ENCODE assay signal across 1 cellular context in the genomic region with DNA sequence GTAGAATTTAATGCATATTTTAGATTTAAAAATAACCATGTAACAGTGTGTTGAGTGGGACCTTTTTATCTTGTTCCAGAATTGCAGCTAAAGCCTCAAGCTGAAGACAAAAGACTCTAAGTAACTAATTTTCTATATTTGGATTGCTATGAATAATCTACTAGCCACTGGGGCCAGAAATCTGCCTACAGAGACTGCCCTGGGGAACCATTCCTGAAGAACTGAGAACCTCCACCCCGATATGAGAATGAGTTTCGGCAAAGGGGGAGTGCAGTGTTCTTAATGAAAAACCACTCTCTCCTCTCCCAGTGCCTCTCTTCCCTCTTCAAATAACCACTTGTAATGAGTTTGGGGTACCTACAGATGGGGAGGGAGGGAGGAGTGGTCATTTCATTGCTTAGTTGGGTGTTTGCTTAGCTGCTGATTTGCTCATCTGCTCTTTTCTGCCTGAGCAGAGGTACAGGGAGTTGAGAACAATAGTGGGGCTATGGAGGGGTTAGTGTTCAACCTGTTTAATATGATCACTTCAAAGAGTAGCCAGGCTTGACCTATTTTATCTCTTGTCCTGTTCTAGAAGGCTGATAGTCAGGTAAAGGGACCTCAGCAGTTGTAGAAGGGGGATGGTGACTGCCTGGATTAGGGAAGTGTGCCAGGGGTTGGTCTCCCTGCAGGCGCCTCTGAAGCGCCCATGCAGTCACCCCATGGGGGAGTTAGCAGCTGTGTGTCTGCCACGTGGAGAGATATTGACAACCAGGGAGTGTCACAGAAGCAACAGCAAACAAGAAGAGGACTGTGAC.
TF ChIP-seq lines count a peak whose summit lies in the region.

No MANE protein-coding gene starts in this region.

TF ChIP-seq in HepG2, 621 proteins besides CTCF, POLR2A, EP300 and RAD21 (continued from another document):
- TF ChIP-seq, protein P1, sequence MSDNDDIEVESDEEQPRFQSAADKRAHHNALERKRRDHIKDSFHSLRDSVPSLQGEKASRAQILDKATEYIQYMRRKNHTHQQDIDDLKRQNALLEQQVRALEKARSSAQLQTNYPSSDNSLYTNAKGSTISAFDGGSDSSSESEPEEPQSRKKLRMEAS (IDR thresholded peaks at IDR 0.05), result peak; percentile 78
- TF ChIP-seq MNT (IDR thresholded peaks at IDR 0.05), result peak; percentile 67
- TF ChIP-seq PAXIP1 (CRISPR knock-in tag; conservative IDR thresholded peaks at IDR 0.05), result 0 out of 2 replicates have a peak, but pooled peaks have one; percentile 26
- TF ChIP-seq HNRNPL (IDR thresholded peaks at IDR 0.05; ENCODE audit: low read depth, low read length), result no peak
- peak; percentile 44; the same call in 1 of the 2 replicates for TF ChIP-seq ZNF687 (CRISPR knock-in tag; IDR thresholded peaks at IDR 0.05)
- no peak for TF ChIP-seq SOX13 (IDR thresholded peaks at IDR 0.05)
- peak in 1 of 2 experiments; percentile 59; a peak in 1 of 4 replicates for TF ChIP-seq SOX13 (CRISPR knock-in tag; conservative IDR thresholded peaks at IDR 0.05 in 1 of 2, IDR thresholded peaks at IDR 0.05 in 1 of 2)
- TF ChIP-seq NR2C2 (CRISPR knock-in tag; IDR thresholded peaks at IDR 0.05; ENCODE audit: borderline replicate concordance), result no peak
- TF ChIP-seq SOX5 (CRISPR knock-in tag; IDR thresholded peaks at IDR 0.05; ENCODE audit: borderline replicate concordance), result 0 out of 2 replicates have a peak, but pooled peaks have one; percentile 10
- TF ChIP-seq KLF9 (CRISPR knock-in tag; IDR thresholded peaks at IDR 0.05; ENCODE audit: low read depth), result no peak
- peak; percentile 34; the same call in 1 of the 2 replicates for TF ChIP-seq FOXK1 (CRISPR knock-in tag; IDR thresholded peaks at IDR 0.05; ENCODE audit: borderline replicate concordance, low read depth)
- TF ChIP-seq MYC (CRISPR knock-in tag; IDR thresholded peaks at IDR 0.05; ENCODE audit: borderline replicate concordance), result 0 out of 2 replicates have a peak, but pooled peaks have one; percentile 22
- TF ChIP-seq PITX1 (CRISPR knock-in tag; IDR thresholded peaks at IDR 0.05), result peak; percentile 47; the same call in 1 of the 2 replicates
- no peak for TF ChIP-seq MATR3 (CRISPR knock-in tag; IDR thresholded peaks at IDR 0.05)
- TF ChIP-seq, protein P2, sequence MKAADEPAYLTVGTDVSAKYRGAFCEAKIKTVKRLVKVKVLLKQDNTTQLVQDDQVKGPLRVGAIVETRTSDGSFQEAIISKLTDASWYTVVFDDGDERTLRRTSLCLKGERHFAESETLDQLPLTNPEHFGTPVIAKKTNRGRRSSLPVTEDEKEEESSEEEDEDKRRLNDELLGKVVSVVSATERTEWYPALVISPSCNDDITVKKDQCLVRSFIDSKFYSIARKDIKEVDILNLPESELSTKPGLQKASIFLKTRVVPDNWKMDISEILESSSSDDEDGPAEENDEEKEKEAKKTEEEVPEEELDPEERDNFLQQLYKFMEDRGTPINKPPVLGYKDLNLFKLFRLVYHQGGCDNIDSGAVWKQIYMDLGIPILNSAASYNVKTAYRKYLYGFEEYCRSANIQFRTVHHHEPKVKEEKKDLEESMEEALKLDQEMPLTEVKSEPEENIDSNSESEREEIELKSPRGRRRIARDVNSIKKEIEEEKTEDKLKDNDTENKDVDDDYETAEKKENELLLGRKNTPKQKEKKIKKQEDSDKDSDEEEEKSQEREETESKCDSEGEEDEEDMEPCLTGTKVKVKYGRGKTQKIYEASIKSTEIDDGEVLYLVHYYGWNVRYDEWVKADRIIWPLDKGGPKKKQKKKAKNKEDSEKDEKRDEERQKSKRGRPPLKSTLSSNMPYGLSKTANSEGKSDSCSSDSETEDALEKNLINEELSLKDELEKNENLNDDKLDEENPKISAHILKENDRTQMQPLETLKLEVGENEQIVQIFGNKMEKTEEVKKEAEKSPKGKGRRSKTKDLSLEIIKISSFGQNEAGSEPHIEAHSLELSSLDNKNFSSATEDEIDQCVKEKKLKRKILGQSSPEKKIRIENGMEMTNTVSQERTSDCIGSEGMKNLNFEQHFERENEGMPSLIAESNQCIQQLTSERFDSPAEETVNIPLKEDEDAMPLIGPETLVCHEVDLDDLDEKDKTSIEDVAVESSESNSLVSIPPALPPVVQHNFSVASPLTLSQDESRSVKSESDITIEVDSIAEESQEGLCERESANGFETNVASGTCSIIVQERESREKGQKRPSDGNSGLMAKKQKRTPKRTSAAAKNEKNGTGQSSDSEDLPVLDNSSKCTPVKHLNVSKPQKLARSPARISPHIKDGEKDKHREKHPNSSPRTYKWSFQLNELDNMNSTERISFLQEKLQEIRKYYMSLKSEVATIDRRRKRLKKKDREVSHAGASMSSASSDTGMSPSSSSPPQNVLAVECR (CRISPR knock-in tag; IDR thresholded peaks at IDR 0.05; ENCODE audit: borderline replicate concordance), result peak; percentile 28; the same call in 1 of the 2 replicates
- TF ChIP-seq SAP130 (CRISPR knock-in tag; IDR thresholded peaks at IDR 0.05; ENCODE audit: low read depth), result peak; percentile 26; the same call in 1 of the 2 replicates
- TF ChIP-seq SOX6 (IDR thresholded peaks at IDR 0.05), result no peak
- TF ChIP-seq SOX6 (CRISPR knock-in tag; IDR thresholded peaks at IDR 0.05), result 0 out of 2 replicates have a peak, but pooled peaks have one; percentile 30
- no peak for TF ChIP-seq LCORL (IDR thresholded peaks at IDR 0.05)
- TF ChIP-seq LCORL (CRISPR knock-in tag; IDR thresholded peaks at IDR 0.05), result peak; percentile 22; the same call in 1 of the 2 replicates
- TF ChIP-seq TGIF2 (CRISPR knock-in tag; IDR thresholded peaks at IDR 0.05), result peak; percentile 68; the same call in 1 of the 2 replicates
TF ChIP-seq in HepG2: peak in this region for 15.
